Comparison of ENCODE assay signal across 16 cellular contexts in the genomic region with DNA sequence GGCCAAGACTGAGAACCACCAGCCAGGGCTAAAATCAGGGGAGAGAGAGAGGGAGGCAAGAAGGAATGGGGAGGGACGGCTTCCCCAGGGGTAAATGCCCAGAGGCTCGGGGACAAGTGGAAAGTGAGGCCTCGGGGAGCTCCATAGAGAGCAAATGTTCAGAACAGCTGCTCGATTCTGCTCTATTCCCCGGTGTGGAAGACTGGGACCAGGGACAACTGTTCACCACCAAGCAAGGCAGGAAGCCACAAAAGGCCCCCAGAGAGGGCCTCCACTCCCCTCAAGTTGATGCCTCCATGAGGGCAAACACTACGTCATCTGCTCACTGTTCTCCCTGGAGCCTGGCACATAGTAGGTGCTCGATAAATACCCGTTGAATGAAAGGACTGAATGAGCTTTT. TPM values are rescaled to one million over a fixed set of nuclear protein-coding genes. Genes with fewer than 3 reads are reported as not detected.
DNase-seq lines count a peak whose midpoint lies in the region; ATAC-seq and TF ChIP-seq lines count a peak whose summit lies in the region.
"Had no signal": no experiment of that assay in that cellular context is flagged by ENCODE, and none has a peak within 500 bp of the region (broad histone marks: within the 10 kb centered on the region; RNA-seq: fewer than 3 reads in every experiment).

No MANE protein-coding gene starts in this region.

- peak; percentile 30 for DNase-seq in NCI-H2171 treated with DMSO at 0.1 percent for 48 hours (lab: John Stamatoyannopoulos, UW)
- DNase-seq in NCI-H2171 (lab: John Stamatoyannopoulos, UW) = no peak
- no peak for DNase-seq in activated T-helper 1 cell treated with anti-CD3 and anti-CD28 coated beads, Interleukin-12 subunit alpha, Interleukin-12 subunit beta, Interleukin-2, Interleukin-4 antibody, amounts not matched to agents 30 ng/mL and 10 ng/mL and 1 ng/mL, durations not matched to agents 14 hours and 24 hours and 36 hours (ENCODE audit: low spot score)
- DNase-seq in myocyte (ENCODE audit: low read depth) = peak; percentile 85
- DNase-seq in stimulated activated naive B cell treated with anti-CD40 and anti-IgM and Interleukin-4, amounts not matched to agents 10 μg/mL and 1 μg/mL and 100 μg/mL, for 72 hours = no peak
- DNase-seq in AG08396 (ENCODE audit: low spot score) = no peak
- DNase-seq in dorsolateral prefrontal cortex = no peak
- no peak for DNase-seq in HT-29 (ENCODE audit: low spot score)
- DNase-seq: Caco-2, MV-4-11, NCI-H1436, NCI-H2081 treated with DMSO at 0.1 percent for 48 hours, NCI-H345, NCI-H69 had no signal

- no peak for ATAC-seq in stimulated activated naive B cell treated with anti-CD40 and anti-IgM and Interleukin-4, amounts not matched to agents 10 μg/mL and 1 μg/mL and 100 μg/mL, for 72 hours (replicated peaks)

- peak overlapping the region; percentile 37 for H3K27ac Mint-ChIP-seq in activated T-helper 1 cell treated with anti-CD3 and anti-CD28 coated beads, Interleukin-12 subunit alpha, Interleukin-12 subunit beta, Interleukin-2, Interleukin-4 antibody, amounts not matched to agents 30 ng/mL and 10 ng/mL and 1 ng/mL, durations not matched to agents 14 hours and 24 hours and 36 hours
- H3K27ac Mint-ChIP-seq in stimulated activated naive B cell treated with anti-CD40 and anti-IgM and Interleukin-4, amounts not matched to agents 10 μg/mL and 1 μg/mL and 100 μg/mL, for 72 hours = peak overlapping the region; percentile 65

- H3K27ac ChIP-seq in dorsolateral prefrontal cortex = no peak overlapping the region
- H3K27ac ChIP-seq: 22Rv1, C4-2B had no signal

- peaks cover 2% of the 10 kb centered on the region for H3K36me3 Mint-ChIP-seq in activated T-helper 1 cell treated with anti-CD3 and anti-CD28 coated beads, Interleukin-12 subunit alpha, Interleukin-12 subunit beta, Interleukin-2, Interleukin-4 antibody, amounts not matched to agents 30 ng/mL and 10 ng/mL and 1 ng/mL, durations not matched to agents 14 hours and 24 hours and 36 hours (ENCODE audit: low read depth)
- H3K36me3 Mint-ChIP-seq in stimulated activated naive B cell treated with anti-CD40 and anti-IgM and Interleukin-4, amounts not matched to agents 10 μg/mL and 1 μg/mL and 100 μg/mL, for 72 hours = peaks cover 0 to 4% of the 10 kb centered on the region in 2 donors

- no peaks in the 10 kb centered on the region for H3K27me3 ChIP-seq in dorsolateral prefrontal cortex

- H3K4me3 Mint-ChIP-seq in activated T-helper 1 cell treated with anti-CD3 and anti-CD28 coated beads, Interleukin-12 subunit alpha, Interleukin-12 subunit beta, Interleukin-2, Interleukin-4 antibody, amounts not matched to agents 30 ng/mL and 10 ng/mL and 1 ng/mL, durations not matched to agents 14 hours and 24 hours and 36 hours = no peak overlapping the region
- H3K4me3 Mint-ChIP-seq in stimulated activated naive B cell treated with anti-CD40 and anti-IgM and Interleukin-4, amounts not matched to agents 10 μg/mL and 1 μg/mL and 100 μg/mL, for 72 hours = no peak overlapping the region

- TF ChIP-seq CTCF in dorsolateral prefrontal cortex (IDR thresholded peaks at IDR 0.05 in 54 of 56, conservative IDR thresholded peaks at IDR 0.05 in 2 of 56; ENCODE audit: low read depth in 1 of 56, partially characterized antibody in 56 of 56) = no peak

- no peak overlapping the region for H3K4me3 ChIP-seq in dorsolateral prefrontal cortex

- intact Hi-C loops in activated T-helper 1 cell treated with anti-CD3 and anti-CD28 coated beads, Interleukin-12 subunit alpha, Interleukin-12 subunit beta, Interleukin-2, Interleukin-4 antibody, amounts not matched to agents 30 ng/mL and 10 ng/mL and 1 ng/mL, durations not matched to agents 14 hours and 24 hours and 36 hours (cut with micrococcal nuclease) = loop anchor here (5.0 kb wide), 1 partner anchor 163 kb away; a partner anchor contains a TSS
- intact Hi-C loops in dorsolateral prefrontal cortex (cut with DNase I) = no loop called here

- H3K27me3 Mint-ChIP-seq in activated T-helper 1 cell treated with anti-CD3 and anti-CD28 coated beads, Interleukin-12 subunit alpha, Interleukin-12 subunit beta, Interleukin-2, Interleukin-4 antibody, amounts not matched to agents 30 ng/mL and 10 ng/mL and 1 ng/mL, durations not matched to agents 14 hours and 24 hours and 36 hours (ENCODE audit: insufficient read depth) = no peaks in the 10 kb centered on the region
- no peaks in the 10 kb centered on the region for H3K27me3 Mint-ChIP-seq in stimulated activated naive B cell treated with anti-CD40 and anti-IgM and Interleukin-4, amounts not matched to agents 10 μg/mL and 1 μg/mL and 100 μg/mL, for 72 hours

- H3K9me3 Mint-ChIP-seq in activated T-helper 1 cell treated with anti-CD3 and anti-CD28 coated beads, Interleukin-12 subunit alpha, Interleukin-12 subunit beta, Interleukin-2, Interleukin-4 antibody, amounts not matched to agents 30 ng/mL and 10 ng/mL and 1 ng/mL, durations not matched to agents 14 hours and 24 hours and 36 hours = no peaks in the 10 kb centered on the region
- H3K9me3 Mint-ChIP-seq in stimulated activated naive B cell treated with anti-CD40 and anti-IgM and Interleukin-4, amounts not matched to agents 10 μg/mL and 1 μg/mL and 100 μg/mL, for 72 hours = no peaks in the 10 kb centered on the region

- H3K4me1 Mint-ChIP-seq in activated T-helper 1 cell treated with anti-CD3 and anti-CD28 coated beads, Interleukin-12 subunit alpha, Interleukin-12 subunit beta, Interleukin-2, Interleukin-4 antibody, amounts not matched to agents 30 ng/mL and 10 ng/mL and 1 ng/mL, durations not matched to agents 14 hours and 24 hours and 36 hours (ENCODE audit: low read depth) = peaks cover 27% of the 10 kb centered on the region
- H3K4me1 Mint-ChIP-seq in stimulated activated naive B cell treated with anti-CD40 and anti-IgM and Interleukin-4, amounts not matched to agents 10 μg/mL and 1 μg/mL and 100 μg/mL, for 72 hours = peaks cover 28 to 49% of the 10 kb centered on the region in 2 donors

RNA-seq across cellular contexts. Expression of a gene that starts 53.5 kb away (rescaled TPM):
- total RNA-seq in activated T-helper 1 cell treated with anti-CD3 and anti-CD28 coated beads, Interleukin-12 subunit alpha, Interleukin-12 subunit beta, Interleukin-2, Interleukin-4 antibody, amounts not matched to agents 30 ng/mL and 10 ng/mL and 1 ng/mL, durations not matched to agents 14 hours and 24 hours and 36 hours = 24.9 and 26.5 TPM in 2 replicates
- total RNA-seq in myocyte = 78.2 and 114 TPM in 2 replicates
- 43.7 TPM for polyA plus RNA-seq in myocyte (2012)
- 10 to 100 TPM; 30.1 to 62.8 (median 41.3) TPM for total RNA-seq in dorsolateral prefrontal cortex
- 25.7 and 31.9 TPM in 2 replicates for total RNA-seq in HT-29 (2014; rRNA removed; shearing (Covaris generic))

Comparison
In these comparisons a context has a peak if more than half of its experiments do, and no peak if none do; other contexts are left out.
1. DNase-seq: peak in NCI-H2171 treated with DMSO at 0.1 percent for 48 hours (single experiment) and myocyte (single experiment); none in NCI-H2171 (single experiment), activated T-helper 1 cell treated with anti-CD3 and anti-CD28 coated beads, Interleukin-12 subunit alpha, Interleukin-12 subunit beta, Interleukin-2, Interleukin-4 antibody, amounts not matched to agents 30 ng/mL and 10 ng/mL and 1 ng/mL, durations not matched to agents 14 hours and 24 hours and 36 hours (single experiment), stimulated activated naive B cell treated with anti-CD40 and anti-IgM and Interleukin-4, amounts not matched to agents 10 μg/mL and 1 μg/mL and 100 μg/mL, for 72 hours (single experiment), AG08396 (single experiment), dorsolateral prefrontal cortex (0 of 10) and HT-29 (single experiment).